9 cellular contexts compared by ENCODE assay signal in genomic region chrX:28717864-28718263, GRCh38.
"Had no signal": no experiment of that assay in that cellular context is flagged by ENCODE, and none has a peak within 500 bp of the region (broad histone marks: within the 10 kb centered on the region; RNA-seq: fewer than 3 reads in every experiment).

No MANE protein-coding gene starts in this region.

- H3K9me3 Mint-ChIP-seq: GM23338 had no signal

- H3K4me3 ChIP-seq: GM23338, K562 had no signal

- FAIRE-seq: H1, H54, HepG2, K562 had no signal

- DNase-seq: H9, HCEC 1CT, KG1 had no signal

- H3K4me2 ChIP-seq: GM23338 had no signal

- H3K27ac Mint-ChIP-seq: GM23338, H9 had no signal

- H3K4me1 Mint-ChIP-seq: GM23338, H9 had no signal

- H2AFZ ChIP-seq: GM23338 had no signal

- ATAC-seq: GM23338, HepG2, K562 had no signal

- H3K27ac ChIP-seq: HL-60 had no signal

- H3K4me3 Mint-ChIP-seq: GM23338, H9 had no signal
